8 cellular contexts compared by ENCODE assay signal in the genomic region with DNA sequence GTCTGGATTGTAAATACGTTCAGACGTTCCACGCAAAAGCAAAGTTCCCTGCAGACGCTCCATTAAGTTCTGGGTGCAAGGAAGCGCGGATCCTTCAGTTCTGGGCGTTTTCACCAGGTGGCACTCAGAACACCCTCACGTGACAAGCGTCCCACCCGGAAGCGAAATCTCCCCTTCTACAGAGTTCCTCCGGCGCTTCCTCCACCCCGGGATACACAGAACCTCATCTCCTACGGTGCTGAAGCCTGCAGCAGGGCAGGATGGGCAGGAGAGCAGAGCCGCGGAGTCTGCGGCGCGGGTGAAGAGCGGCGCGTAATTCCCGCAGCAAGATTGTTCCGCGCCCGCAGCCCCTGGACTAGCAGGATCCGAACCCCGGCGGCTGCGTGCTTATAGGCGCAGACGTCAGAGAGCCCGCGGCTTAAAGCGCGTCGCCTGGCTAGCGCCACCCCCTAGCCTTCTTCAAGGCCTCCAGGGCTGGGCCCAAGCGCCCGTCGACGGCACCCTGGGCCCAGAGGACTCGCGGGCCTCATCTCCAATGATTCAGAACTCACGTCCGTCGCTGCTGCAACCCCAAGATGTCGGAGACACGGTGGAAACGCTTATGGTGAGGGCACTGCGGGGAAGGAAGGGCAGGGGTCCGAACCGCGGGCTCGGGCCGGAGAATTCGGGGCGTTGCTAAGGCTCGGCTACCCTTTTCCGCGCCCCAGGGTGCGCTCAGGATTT. TPM values are rescaled to one million over a fixed set of nuclear protein-coding genes. Genes with fewer than 3 reads are reported as not detected.
DNase-seq lines count a peak whose midpoint lies in the region; ATAC-seq and TF ChIP-seq lines count a peak whose summit lies in the region.

A gene with protein sequence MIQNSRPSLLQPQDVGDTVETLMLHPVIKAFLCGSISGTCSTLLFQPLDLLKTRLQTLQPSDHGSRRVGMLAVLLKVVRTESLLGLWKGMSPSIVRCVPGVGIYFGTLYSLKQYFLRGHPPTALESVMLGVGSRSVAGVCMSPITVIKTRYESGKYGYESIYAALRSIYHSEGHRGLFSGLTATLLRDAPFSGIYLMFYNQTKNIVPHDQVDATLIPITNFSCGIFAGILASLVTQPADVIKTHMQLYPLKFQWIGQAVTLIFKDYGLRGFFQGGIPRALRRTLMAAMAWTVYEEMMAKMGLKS (plus strand): TSS at position 181 of the 723 bp plus-strand sequence. CDS start 355 bp downstream, at position 536.

- POLR2A ChIA-PET in HEK293T (lab: Yijun Ruan, JAX), result no interaction called here

- peak within 1 kb of the TSS; percentile 85 to 89 for H3K27ac ChIP-seq in uterus

- H3K27me3 Mint-ChIP-seq in activated naive CD4-positive, alpha-beta T cell treated with anti-CD3 and anti-CD28 coated beads, Interleukin-2, amount 10 ng/mL, durations not matched to agents 7 days and 5 days, result no peaks in the 10 kb centered on the region
- no peaks in the 10 kb centered on the region for H3K27me3 Mint-ChIP-seq in progenitor cell of endocrine pancreas

- H3K9me3 ChIP-seq in NT2/D1 (ENCODE audit: insufficient read depth, low read length), result no peaks in the 10 kb centered on the region
- H3K9me3 ChIP-seq in uterus, result no peaks in the 10 kb centered on the region

- intact Hi-C loops in Right ventricle myocardium superior (cut with DNase I) (no loop called here), uterus (cut with DNase I; ENCODE audit: low total_unique reads) (no loop called here)

- H3K4me3 ChIP-seq in GM08714 (ENCODE audit: low read length) (peak within 1 kb of the TSS; percentile 65), NT2/D1 (ENCODE audit: insufficient read length, low read depth) (peak within 1 kb of the TSS; percentile 93), uterus (peak within 1 kb of the TSS; percentile 78 to 87)

- peak in 1 of 2 donors; percentile 40 for TF ChIP-seq POLR2A in uterus (IDR thresholded peaks at IDR 0.05)

- H3K9me3 Mint-ChIP-seq in activated naive CD4-positive, alpha-beta T cell treated with anti-CD3 and anti-CD28 coated beads, Interleukin-2, amount 10 ng/mL, durations not matched to agents 7 days and 5 days, result no peaks in the 10 kb centered on the region
- H3K9me3 Mint-ChIP-seq in progenitor cell of endocrine pancreas (ENCODE audit: low read depth), result no peaks in the 10 kb centered on the region

- H3K4me1 ChIP-seq in NT2/D1 (ENCODE audit: insufficient read depth, insufficient read length) (peaks cover 14% of the 10 kb centered on the region), uterus (peaks cover 0 to 5% of the 10 kb centered on the region in 2 donors)

- peaks cover 22% of the 10 kb centered on the region for H3K36me3 Mint-ChIP-seq in activated naive CD4-positive, alpha-beta T cell treated with anti-CD3 and anti-CD28 coated beads, Interleukin-2, amount 10 ng/mL, durations not matched to agents 7 days and 5 days
- H3K36me3 Mint-ChIP-seq in progenitor cell of endocrine pancreas (ENCODE audit: insufficient read depth), result no peaks in the 10 kb centered on the region

- peaks cover 42% of the 10 kb centered on the region for H3K4me1 Mint-ChIP-seq in activated naive CD4-positive, alpha-beta T cell treated with anti-CD3 and anti-CD28 coated beads, Interleukin-2, amount 10 ng/mL, durations not matched to agents 7 days and 5 days
- peaks cover 44% of the 10 kb centered on the region for H3K4me1 Mint-ChIP-seq in progenitor cell of endocrine pancreas (ENCODE audit: low read depth)

- CTCF ChIA-PET in HEK293T (lab: Yijun Ruan, JAX), result no interaction called here
- CTCF ChIA-PET in activated naive CD4-positive, alpha-beta T cell treated with anti-CD3 and anti-CD28 coated beads, Interleukin-2, amount 10 ng/mL, durations not matched to agents 7 days and 5 days (lab: Charles Lee), result interaction anchor here (1.5 to 3.0 kb wide), 3 partner anchors 15 to 92 kb away, joined by 3 to 7 read pairs (median 4); a partner anchor contains a TSS

- peak within 1 kb of the TSS; percentile 99 for H3K4me3 Mint-ChIP-seq in activated naive CD4-positive, alpha-beta T cell treated with anti-CD3 and anti-CD28 coated beads, Interleukin-2, amount 10 ng/mL, durations not matched to agents 7 days and 5 days
- peak within 1 kb of the TSS; percentile 99 for H3K4me3 Mint-ChIP-seq in progenitor cell of endocrine pancreas (ENCODE audit: low read depth)

- H3K36me3 ChIP-seq in NT2/D1 (ENCODE audit: insufficient read depth, insufficient read length, low read length) (peaks cover 29% of the 10 kb centered on the region), uterus (no peaks in the 10 kb centered on the region)

- TF ChIP-seq CTCF in progenitor cell of endocrine pancreas (IDR thresholded peaks at IDR 0.05; ENCODE audit: unreplicated experiment) (peak; percentile 46), uterus (IDR thresholded peaks at IDR 0.05) (peak in 3 of 4 experiments; percentile 22 to 46 (median 42))

- ATAC-seq in Right ventricle myocardium superior (ENCODE audit: poor library complexity), result peak; percentile 79

- H3K27me3 ChIP-seq in NT2/D1 (ENCODE audit: insufficient read depth, insufficient read length), result no peaks in the 10 kb centered on the region
- H3K27me3 ChIP-seq in uterus, result no peaks in the 10 kb centered on the region

- DNase-seq in HEK293T (ENCODE audit: extremely low spot score), result peak; percentile 81
- peak; percentile 81 for DNase-seq in NT2/D1 (ENCODE audit: low read depth, low spot score)
- DNase-seq in activated naive CD4-positive, alpha-beta T cell treated with anti-CD3 and anti-CD28 coated beads, Interleukin-2, amount 10 ng/mL, durations not matched to agents 7 days and 5 days, result peak; percentile 88
- DNase-seq in Right ventricle myocardium superior, result peak; percentile 82
- peak; percentile 42 for DNase-seq in progenitor cell of endocrine pancreas (ENCODE audit: low spot score, unreplicated experiment)
- peak; percentile 76 to 80 for DNase-seq in uterus
- no peak for DNase-seq in NCI-H1694 treated with DMSO at 0.1 percent for 48 hours (lab: John Stamatoyannopoulos, UW)

- peak within 1 kb of the TSS; percentile 94 for H3K9ac ChIP-seq in NT2/D1 (ENCODE audit: insufficient read length, low read depth)

- H3K27ac Mint-ChIP-seq in activated naive CD4-positive, alpha-beta T cell treated with anti-CD3 and anti-CD28 coated beads, Interleukin-2, amount 10 ng/mL, durations not matched to agents 7 days and 5 days, result peak within 1 kb of the TSS; percentile 99
- H3K27ac Mint-ChIP-seq in progenitor cell of endocrine pancreas, result peak within 1 kb of the TSS; percentile 100

TF ChIP-seq in HEK293T, 16 proteins besides CTCF, POLR2A, EP300 and RAD21:
- TF ChIP-seq ARNT (IDR thresholded peaks at IDR 0.05), result no peak
- no peak for TF ChIP-seq HDGF (IDR thresholded peaks at IDR 0.05; ENCODE audit: borderline replicate concordance)
- no peak for TF ChIP-seq SP1 (IDR thresholded peaks at IDR 0.05)
- TF ChIP-seq LEF1 (IDR thresholded peaks at IDR 0.05; ENCODE audit: borderline replicate concordance), result no peak
- peak; percentile 91 for TF ChIP-seq ELF4 (IDR thresholded peaks at IDR 0.05)
- peak; percentile 82 for TF ChIP-seq L3MBTL2 (conservative IDR thresholded peaks at IDR 0.05)
- TF ChIP-seq SUZ12 (IDR thresholded peaks at IDR 0.05), result no peak
- TF ChIP-seq, protein P1, sequence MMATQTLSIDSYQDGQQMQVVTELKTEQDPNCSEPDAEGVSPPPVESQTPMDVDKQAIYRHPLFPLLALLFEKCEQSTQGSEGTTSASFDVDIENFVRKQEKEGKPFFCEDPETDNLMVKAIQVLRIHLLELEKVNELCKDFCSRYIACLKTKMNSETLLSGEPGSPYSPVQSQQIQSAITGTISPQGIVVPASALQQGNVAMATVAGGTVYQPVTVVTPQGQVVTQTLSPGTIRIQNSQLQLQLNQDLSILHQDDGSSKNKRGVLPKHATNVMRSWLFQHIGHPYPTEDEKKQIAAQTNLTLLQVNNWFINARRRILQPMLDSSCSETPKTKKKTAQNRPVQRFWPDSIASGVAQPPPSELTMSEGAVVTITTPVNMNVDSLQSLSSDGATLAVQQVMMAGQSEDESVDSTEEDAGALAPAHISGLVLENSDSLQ (IDR thresholded peaks at IDR 0.05), result peak; percentile 42; the same call in 1 of the 2 replicates
- TF ChIP-seq FOXM1 (IDR thresholded peaks at IDR 0.05; ENCODE audit: borderline replicate concordance), result no peak

RNA-seq across cellular contexts. Expression of the gene that starts here (rescaled TPM):
- total RNA-seq in Right ventricle myocardium superior (14.4 TPM), progenitor cell of endocrine pancreas (34.6 and 38.0 TPM in 2 replicates), uterus (10 to 100 TPM; 22.6 to 30.3 (median 26.7) TPM)
